ENCODE assay signal across 28 cellular contexts in genomic region chr2:158197940-158198339, GRCh38.
A peak's percentile ranks its signal among the peaks of the same experiment; 100 is the strongest.
DNase-seq lines count a peak whose midpoint lies in the region; ATAC-seq, FAIRE-seq and TF ChIP-seq lines count a peak whose summit lies in the region.
"Had no signal": no experiment of that assay in that cellular context is flagged by ENCODE, and none has a peak within 500 bp of the region (broad histone marks: within the 10 kb centered on the region; RNA-seq: fewer than 3 reads in every experiment).

No MANE protein-coding gene starts in this region.

- H3K4ac ChIP-seq in mesenchymal stem cell (ENCODE audit: low read depth in 1 of 2, low read length in 2 of 2): no peak overlapping the region

- 12% methylated on average over 1 of the region's 1 CpG for WGBS in mammary epithelial cell (ENCODE audit: low coverage, missing lambda C conversion rate)
- WGBS in mesenchymal stem cell: 93% methylated on average over 1 of the region's 1 CpG

- no peak overlapping the region for H2AK5ac ChIP-seq in mesenchymal stem cell (ENCODE audit: low read length, severe bottlenecking)

- H2BK120ac ChIP-seq in mesenchymal stem cell (ENCODE audit: low read depth, low read length): no peak overlapping the region

- H3K4me3 Mint-ChIP-seq in MCF 10A (ENCODE audit: unreplicated experiment): no peak overlapping the region
- no peak overlapping the region for H3K4me3 Mint-ChIP-seq in activated CD4-positive, alpha-beta T cell treated with anti-CD3 and anti-CD28 coated beads for 36 hours
- H3K4me3 Mint-ChIP-seq: IgD-negative memory B cell, nephron progenitor cell had no signal

- H4K20me1 ChIP-seq in mammary epithelial cell (ENCODE audit: insufficient read depth, low read length): no peaks in the 10 kb centered on the region
- no peaks in the 10 kb centered on the region for H4K20me1 ChIP-seq in OCI-LY7 (ENCODE audit: insufficient read depth, low read length)

- H3K18ac ChIP-seq in mesenchymal stem cell (ENCODE audit: low read depth in 1 of 2, low read length in 2 of 2): no peak overlapping the region

- no peak overlapping the region for H4K91ac ChIP-seq in mesenchymal stem cell (ENCODE audit: low read length)

- in situ Hi-C loops in mammary epithelial cell (cut with MboI; ENCODE audit: low sequenced_read_pairs in 2 of 2): no loop called here

- H3K4me2 ChIP-seq in mammary epithelial cell (ENCODE audit: insufficient read depth, low read depth, low read length): no peak overlapping the region
- no peak overlapping the region for H3K4me2 ChIP-seq in OCI-LY7 (ENCODE audit: low read length)
- no peak overlapping the region for H3K4me2 ChIP-seq in mesenchymal stem cell (ENCODE audit: low read length, poor library complexity, severe bottlenecking)

- no peak overlapping the region for H3K4me3 ChIP-seq in mammary epithelial cell (replicated peaks in 1 of 3; ENCODE audit: insufficient read depth in 1 of 3, low read depth in 2 of 3, low read length in 3 of 3)
- H3K4me3 ChIP-seq in bronchial epithelial cell (ENCODE audit: low read depth, low read length): no peak overlapping the region
- H3K4me3 ChIP-seq in OCI-LY7 (ENCODE audit: low read depth, low read length, poor library complexity, severe bottlenecking): no peak overlapping the region
- H3K4me3 ChIP-seq in mesenchymal stem cell (ENCODE audit: insufficient read depth in 1 of 2, low read depth in 1 of 2, low read length in 2 of 2): no peak overlapping the region

- BruUV-seq in MCF 10A (replicated peaks; lab: Mats Ljungman, UMichigan) (no TSS peak), mammary epithelial cell (replicated peaks; lab: Mats Ljungman, UMichigan) (no TSS peak), OCI-LY7 (replicated peaks; lab: Mats Ljungman, UMichigan) (no TSS peak)

- DNase-seq in MCF 10A (ENCODE audit: unreplicated experiment): peak; percentile 66
- no peak for DNase-seq in mammary epithelial cell
- peak; percentile 65 for DNase-seq in NCI-H69 (lab: John Stamatoyannopoulos, UW)
- DNase-seq in bronchial epithelial cell (ENCODE audit: low read depth): peak; percentile 39
- no peak for DNase-seq in activated CD4-positive, alpha-beta T cell treated with anti-CD3 and anti-CD28 coated beads for 36 hours
- no peak for DNase-seq in NCI-H526 treated with DMSO at 0.1 percent for 48 hours (lab: John Stamatoyannopoulos, UW)
- DNase-seq in OCI-LY7 (ENCODE audit: low spot score): no peak
- no peak for DNase-seq in mesenchymal stem cell
- DNase-seq: activated CD4-positive, alpha-beta T cell treated with anti-CD3 and anti-CD28 coated beads for 4 hours; activated naive CD4-positive, alpha-beta T cell treated with anti-CD3 and anti-CD28 coated beads, Interleukin-2, amount 50 U/mL, for 16 hours; anterior cingulate cortex; Caco-2; central memory CD4-positive, alpha-beta T cell; HCEC 1CT; left cardiac atrium; NCI-H187 treated with DMSO at 0.1 percent for 48 hours; NCI-H446 treated with DMSO at 0.1 percent for 48 hours; nephron progenitor cell; Right ventricle myocardium superior; stimulated activated CD4-positive, alpha-beta T cell treated with anti-CD3 and anti-CD28 coated beads, Interleukin-15, amount 100 ng/mL, for 24 hours; stimulated activated CD8-positive, alpha-beta memory T cell treated with anti-CD3 and anti-CD28 coated beads, Interleukin-4, amount 100 ng/mL, for 48 hours; T-helper 1 cell; trophoblast cell had no signal

- no peak overlapping the region for H2BK15ac ChIP-seq in mesenchymal stem cell (ENCODE audit: low read depth, poor library complexity, severe bottlenecking)

- no peaks in the 10 kb centered on the region for H3K27me3 Mint-ChIP-seq in MCF 10A (ENCODE audit: insufficient read depth, unreplicated experiment)
- H3K27me3 Mint-ChIP-seq in activated CD4-positive, alpha-beta T cell treated with anti-CD3 and anti-CD28 coated beads for 36 hours: peaks cover 40% of the 10 kb centered on the region
- H3K27me3 Mint-ChIP-seq: IgD-negative memory B cell had no signal

- H2AFZ ChIP-seq in mammary epithelial cell (ENCODE audit: low read depth, low read length) (no peak overlapping the region), OCI-LY7 (ENCODE audit: low read length) (no peak overlapping the region), mesenchymal stem cell (ENCODE audit: low read depth, low read length) (no peak overlapping the region)
- H2AFZ ChIP-seq: parathyroid adenoma had no signal

- peaks cover 10% of the 10 kb centered on the region for H3K4me1 ChIP-seq in mammary epithelial cell (ENCODE audit: insufficient read depth, low read length)
- H3K4me1 ChIP-seq in OCI-LY7 (ENCODE audit: insufficient read depth, low read length, poor library complexity, severe bottlenecking): no peaks in the 10 kb centered on the region
- H3K4me1 ChIP-seq in mesenchymal stem cell (ENCODE audit: control insufficient read depth, insufficient read depth, low read depth, low read length): peaks cover 2% of the 10 kb centered on the region
- H3K4me1 ChIP-seq: Caco-2, parathyroid adenoma had no signal

- CTCF ChIA-PET in MCF 10A (lab: Yijun Ruan, JAX) (no interaction called here), mammary epithelial cell (lab: Charles Lee; ENCODE audit: low non-redundant PET) (no interaction called here), OCI-LY7 (lab: Charles Lee; ENCODE audit: unreplicated experiment) (no interaction called here)
- CTCF ChIA-PET in activated CD4-positive, alpha-beta T cell treated with anti-CD3 and anti-CD28 coated beads for 36 hours (lab: Charles Lee): no interaction called here

- no peak overlapping the region for H2BK12ac ChIP-seq in mesenchymal stem cell (ENCODE audit: low read length in 2 of 2)

- no peaks in the 10 kb centered on the region for H3K9me2 ChIP-seq in OCI-LY7 (ENCODE audit: insufficient read depth, low read length)

- no peak for ATAC-seq in activated CD4-positive, alpha-beta T cell treated with anti-CD3 and anti-CD28 coated beads for 36 hours
- ATAC-seq: left cardiac atrium, sciatic nerve had no signal

- no peaks in the 10 kb centered on the region for H3K9me3 ChIP-seq in mammary epithelial cell (replicated peaks; ENCODE audit: insufficient read depth, low read length)
- no peaks in the 10 kb centered on the region for H3K9me3 ChIP-seq in OCI-LY7 (ENCODE audit: low read length)
- no peaks in the 10 kb centered on the region for H3K9me3 ChIP-seq in mesenchymal stem cell (ENCODE audit: control insufficient read depth, low read length)
- H3K9me3 ChIP-seq: Caco-2 had no signal

- H3K9ac ChIP-seq in mammary epithelial cell (ENCODE audit: insufficient read depth, low read length) (no peak overlapping the region), mesenchymal stem cell (ENCODE audit: low read length) (no peak overlapping the region)
- H3K9ac ChIP-seq: parathyroid adenoma had no signal

- H3K23ac ChIP-seq in mesenchymal stem cell (ENCODE audit: low read length in 2 of 2): no peak overlapping the region

- H2BK5ac ChIP-seq in mesenchymal stem cell (ENCODE audit: low read depth, low read length, poor library complexity, severe bottlenecking): no peak overlapping the region

- POLR2A ChIA-PET in MCF 10A (lab: Yijun Ruan, JAX) (no interaction called here), OCI-LY7 (lab: Charles Lee) (no interaction called here)
- POLR2A ChIA-PET in activated CD4-positive, alpha-beta T cell treated with anti-CD3 and anti-CD28 coated beads for 36 hours (lab: Charles Lee): no interaction called here

- no peak overlapping the region for H4K8ac ChIP-seq in mesenchymal stem cell (ENCODE audit: low read length)

- no peaks in the 10 kb centered on the region for H3K36me3 Mint-ChIP-seq in MCF 10A (ENCODE audit: insufficient read depth, unreplicated experiment)
- H3K36me3 Mint-ChIP-seq in activated CD4-positive, alpha-beta T cell treated with anti-CD3 and anti-CD28 coated beads for 36 hours (ENCODE audit: low read depth): no peaks in the 10 kb centered on the region
- H3K36me3 Mint-ChIP-seq: IgD-negative memory B cell had no signal

- H3K14ac ChIP-seq in mesenchymal stem cell (ENCODE audit: low read length in 2 of 2): no peak overlapping the region

- H3K79me2 ChIP-seq in mammary epithelial cell (ENCODE audit: insufficient read depth, low read length) (no peaks in the 10 kb centered on the region), OCI-LY7 (ENCODE audit: insufficient read depth, low read depth, low read length) (no peaks in the 10 kb centered on the region)
- H3K79me2 ChIP-seq: parathyroid adenoma had no signal

- intact Hi-C loops in MCF 10A (cut with micrococcal nuclease) (no loop called here), mammary epithelial cell (cut with micrococcal nuclease) (no loop called here), OCI-LY7 (cut with micrococcal nuclease; ENCODE audit: unreplicated experiment) (no loop called here)
- intact Hi-C loops in activated CD4-positive, alpha-beta T cell treated with anti-CD3 and anti-CD28 coated beads for 36 hours (cut with DNase I, micrococcal nuclease): loop anchor here (10.0 kb wide), 2 partner anchors 197 to 933 kb away; no protein-coding TSS in a partner anchor

- peaks cover 16% of the 10 kb centered on the region for H3K4me1 Mint-ChIP-seq in MCF 10A (ENCODE audit: insufficient read depth, unreplicated experiment)
- peaks cover 4% of the 10 kb centered on the region for H3K4me1 Mint-ChIP-seq in activated CD4-positive, alpha-beta T cell treated with anti-CD3 and anti-CD28 coated beads for 36 hours
- H3K4me1 Mint-ChIP-seq: IgD-negative memory B cell had no signal

- dilution Hi-C loops in mammary epithelial cell (cut with HindIII; ENCODE audit: low sequenced_read_pairs): no loop called here

- no peaks in the 10 kb centered on the region for H3K27me3 ChIP-seq in mammary epithelial cell (ENCODE audit: insufficient read depth, low read length)
- no peaks in the 10 kb centered on the region for H3K27me3 ChIP-seq in bronchial epithelial cell (ENCODE audit: control insufficient read depth, insufficient read depth, low read length)
- H3K27me3 ChIP-seq in mesenchymal stem cell (ENCODE audit: control insufficient read depth in 1 of 2, insufficient read depth in 1 of 2, low read length in 2 of 2): no peaks in the 10 kb centered on the region

- no peaks in the 10 kb centered on the region for H3K9me3 Mint-ChIP-seq in MCF 10A (ENCODE audit: unreplicated experiment)
- no peaks in the 10 kb centered on the region for H3K9me3 Mint-ChIP-seq in activated CD4-positive, alpha-beta T cell treated with anti-CD3 and anti-CD28 coated beads for 36 hours (ENCODE audit: low read depth)
- H3K9me3 Mint-ChIP-seq: IgD-negative memory B cell, nephron progenitor cell had no signal

- H3K79me1 ChIP-seq in mesenchymal stem cell (replicated peaks; ENCODE audit: low read length, poor library complexity, severe bottlenecking): no peaks in the 10 kb centered on the region

- no peaks in the 10 kb centered on the region for H3K36me3 ChIP-seq in mammary epithelial cell (ENCODE audit: insufficient read depth, low read length)
- H3K36me3 ChIP-seq in bronchial epithelial cell (ENCODE audit: control insufficient read depth, insufficient read depth, low read length): no peaks in the 10 kb centered on the region
- H3K36me3 ChIP-seq in OCI-LY7 (ENCODE audit: insufficient read depth, low read length): no peaks in the 10 kb centered on the region
- no peaks in the 10 kb centered on the region for H3K36me3 ChIP-seq in mesenchymal stem cell (ENCODE audit: control insufficient read depth in 1 of 2, insufficient read depth in 2 of 2, low read depth in 1 of 2, low read length in 2 of 2)

- TF ChIP-seq CTCF in MCF 10A (IDR thresholded peaks at IDR 0.05; ENCODE audit: unreplicated experiment): no peak
- TF ChIP-seq CTCF in mammary epithelial cell (conservative IDR thresholded peaks at IDR 0.05 in 1 of 2, IDR thresholded peaks at IDR 0.05 in 1 of 2; ENCODE audit: extremely low read depth in 1 of 2, insufficient read depth in 1 of 2, low read depth in 1 of 2, low read length in 2 of 2): no peak
- no peak for TF ChIP-seq CTCF in bronchial epithelial cell (IDR thresholded peaks at IDR 0.05; ENCODE audit: insufficient read depth, low read length, severe bottlenecking)
- no peak for TF ChIP-seq CTCF in OCI-LY7 (conservative IDR thresholded peaks at IDR 0.05; ENCODE audit: low read length)

- no peak overlapping the region for H3K27ac Mint-ChIP-seq in MCF 10A (ENCODE audit: low read depth, unreplicated experiment)
- no peak overlapping the region for H3K27ac Mint-ChIP-seq in activated CD4-positive, alpha-beta T cell treated with anti-CD3 and anti-CD28 coated beads for 36 hours
- H3K27ac Mint-ChIP-seq: IgD-negative memory B cell, nephron progenitor cell had no signal

- no peak for FAIRE-seq in bronchial epithelial cell (lab: Jason Lieb, UNC)
- FAIRE-seq: endothelial cell of umbilical vein, GM18507 had no signal

- H3K27ac ChIP-seq in mammary epithelial cell (ENCODE audit: insufficient read depth, low read depth, low read length) (no peak overlapping the region), OCI-LY7 (ENCODE audit: low read depth, low read length, poor library complexity, severe bottlenecking) (no peak overlapping the region), mesenchymal stem cell (ENCODE audit: low read length, poor library complexity, severe bottlenecking) (no peak overlapping the region)
- H3K27ac ChIP-seq: parathyroid adenoma had no signal

Comparison
In these comparisons a context has a peak if more than half of its experiments do, and no peak if none do; other contexts are left out.
1. DNase-seq: peak in MCF 10A (single experiment), NCI-H69 (single experiment) and bronchial epithelial cell (single experiment); none in mammary epithelial cell (single experiment), activated CD4-positive, alpha-beta T cell treated with anti-CD3 and anti-CD28 coated beads for 36 hours (single experiment), NCI-H526 treated with DMSO at 0.1 percent for 48 hours (single experiment), OCI-LY7 (single experiment) and mesenchymal stem cell (single experiment).
2. intact Hi-C loops: an anchor here in activated CD4-positive, alpha-beta T cell treated with anti-CD3 and anti-CD28 coated beads for 36 hours (10.0 kb wide); none called in MCF 10A, mammary epithelial cell and OCI-LY7.